ENCODE assay signal across 1 cellular context in the genomic region with DNA sequence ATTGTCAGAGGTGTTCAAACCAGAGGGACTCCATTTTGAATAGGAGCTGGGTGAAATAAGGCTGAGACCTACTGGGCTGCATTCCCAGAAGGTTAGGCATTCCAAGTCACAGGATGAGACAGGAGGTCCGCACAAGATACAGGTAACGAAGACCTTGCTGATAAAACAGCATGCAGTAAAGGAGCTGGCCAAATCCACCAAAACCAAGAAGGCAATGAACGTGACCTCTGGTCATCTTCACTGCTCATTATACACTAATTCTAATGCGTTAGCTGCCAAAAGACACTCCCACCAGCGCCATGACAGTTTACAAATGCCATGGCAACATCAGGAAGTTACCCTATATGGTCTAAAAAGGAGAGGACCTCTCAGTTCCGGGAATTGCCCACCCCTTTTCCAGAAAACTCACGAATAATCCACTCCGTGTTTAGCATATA.
TF ChIP-seq lines count a peak whose summit lies in the region.

No MANE protein-coding gene starts in this region.

TF ChIP-seq in H1, 55 proteins besides CTCF, POLR2A, EP300 and RAD21:
- TF ChIP-seq CREB1 (IDR thresholded peaks at IDR 0.05) = no peak
- no peak for TF ChIP-seq RNF2 (IDR thresholded peaks at IDR 0.05; ENCODE audit: borderline replicate concordance, low read depth, low read length, missing control alignments, poor library complexity, severe bottlenecking)
- TF ChIP-seq SIX5 (IDR thresholded peaks at IDR 0.05; ENCODE audit: low read depth, low read length) = no peak
- TF ChIP-seq MAFK (IDR thresholded peaks at IDR 0.05; ENCODE audit: low read depth, low read length) = no peak
- TF ChIP-seq GTF2F1 (IDR thresholded peaks at IDR 0.05; ENCODE audit: borderline replicate concordance, low read depth, low read length) = no peak
- peak; percentile 29; the same call in 1 of the 2 replicates for TF ChIP-seq SRF (IDR thresholded peaks at IDR 0.05; ENCODE audit: low read depth, low read length)
- no peak for TF ChIP-seq POU5F1 (IDR thresholded peaks at IDR 0.05; ENCODE audit: low read depth, low read length)
TF ChIP-seq in H1: peak in this region for 1.
